In genomic region chr5:2133936-2134335, GRCh38 we compare ENCODE assay signal across 28 cellular contexts.
"Had no signal": no experiment of that assay in that cellular context is flagged by ENCODE, and none has a peak within 500 bp of the region (broad histone marks: within the 10 kb centered on the region; RNA-seq: fewer than 3 reads in every experiment).

No MANE protein-coding gene starts in this region.

- H3K9ac ChIP-seq: parathyroid adenoma had no signal

- H3K9me3 ChIP-seq: heart left ventricle, left lung, lower lobe of right lung, neutrophil, spleen, suprapubic skin, thoracic aorta, tibial artery, upper lobe of right lung had no signal

- H3K27me3 ChIP-seq: spleen, suprapubic skin, tibial artery had no signal

- H3K27ac ChIP-seq: heart left ventricle, left lung, lower lobe of right lung, neutrophil, parathyroid adenoma, spleen, suprapubic skin, thoracic aorta, tibial artery, upper lobe of right lung had no signal

- ATAC-seq: heart left ventricle; left colon; left lung; lower lobe of right lung; right cardiac atrium; sciatic nerve; stimulated activated effector memory CD8-positive, alpha-beta T cell treated with anti-CD3 and anti-CD28 coated beads, Interleukin-12 subunit alpha, Interleukin-12 subunit beta, amount 100 ng/mL, for 72 hours; upper lobe of right lung had no signal

- H3K4me1 ChIP-seq: left lung, lower lobe of right lung, parathyroid adenoma, suprapubic skin, tibial artery, upper lobe of right lung had no signal

- FAIRE-seq: islet of Langerhans, kidney, small intestine, urothelium cell line had no signal

- H3K4me3 ChIP-seq: heart left ventricle, left lung, lower lobe of right lung, spleen, suprapubic skin, thoracic aorta, tibial artery, upper lobe of right lung had no signal

- H2AFZ ChIP-seq: parathyroid adenoma had no signal

- H3K79me2 ChIP-seq: parathyroid adenoma had no signal

- DNase-seq: heart left ventricle; hypothalamus; immature natural killer cell; kidney; left colon; left lung; lower lobe of right lung; mammary epithelial cell; mesenchymal stem cell; naive B cell; occipital lobe; retina; right cardiac atrium; small intestine; stimulated activated CD4-positive, alpha-beta T cell treated with anti-CD3 and anti-CD28 coated beads, Interleukin-4, amount 100 ng/mL, for 24 hours; stimulated activated naive CD4-positive, alpha-beta T cell; trophoblast cell; upper lobe of right lung had no signal

- H3K36me3 ChIP-seq: heart left ventricle, left lung, lower lobe of right lung, neutrophil, spleen, suprapubic skin, thoracic aorta, tibial artery, upper lobe of right lung had no signal
